In the genomic region with DNA sequence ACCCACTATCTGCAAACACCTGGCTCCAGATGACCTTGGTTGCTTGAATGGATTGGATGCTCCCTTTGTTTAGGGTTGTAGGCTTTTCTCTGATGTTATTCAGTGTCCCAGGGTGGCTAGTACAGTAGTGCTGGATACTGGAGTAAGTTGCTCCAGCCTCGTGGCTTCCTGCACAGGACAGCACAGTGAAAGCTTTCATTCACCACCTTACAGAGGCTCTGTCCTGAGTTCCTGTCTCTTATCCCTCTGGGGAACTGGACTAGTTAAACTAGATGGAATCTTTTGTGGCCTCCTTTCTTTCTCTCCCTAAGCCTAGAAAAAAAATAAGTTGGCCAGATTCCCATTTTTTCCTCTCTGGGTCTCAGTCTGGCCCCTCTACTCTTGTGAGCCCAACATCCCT, we compare ENCODE assay signal across 15 cellular contexts. TPM values are rescaled to one million over a fixed set of nuclear protein-coding genes. Genes with fewer than 3 reads are reported as not detected.
DNase-seq lines count a peak whose midpoint lies in the region; ATAC-seq and TF ChIP-seq lines count a peak whose summit lies in the region.
"Had no signal": no experiment of that assay in that cellular context is flagged by ENCODE, and none has a peak within 500 bp of the region (broad histone marks: within the 10 kb centered on the region; RNA-seq: fewer than 3 reads in every experiment).

No MANE protein-coding gene starts in this region.

- no peak overlapping the region for H3K4me2 ChIP-seq in H9 (ENCODE audit: insufficient read depth, insufficient read length, low read length)

- no peak overlapping the region for H3K56ac ChIP-seq in H9 (ENCODE audit: insufficient read length, low read depth, low read length)

- H3K79me2 ChIP-seq in H9 (ENCODE audit: insufficient read depth, low read length): no peaks in the 10 kb centered on the region

- H3K27ac ChIP-seq in H9 (ENCODE audit: insufficient read length, low read depth, low read length): no peak overlapping the region
- no peak overlapping the region for H3K27ac ChIP-seq in ascending aorta
- H3K27ac ChIP-seq: GM23248 had no signal

- no peak overlapping the region for H2AFZ ChIP-seq in H9 (ENCODE audit: low read length)
- H2AFZ ChIP-seq: GM23248 had no signal

- no peak overlapping the region for H2BK15ac ChIP-seq in H9 (ENCODE audit: low read depth, low read length)

- intact Hi-C loops in ascending aorta (cut with DNase I): no loop called here

- DNase-seq in COLO829 (ENCODE audit: low spot score) (peak; percentile 32), H9 (no peak), ascending aorta (ENCODE audit: low spot score in 2 of 2) (no peak)
- no peak for DNase-seq in effector memory CD8-positive, alpha-beta T cell
- DNase-seq in stimulated activated effector memory CD8-positive, alpha-beta T cell treated with anti-CD3 and anti-CD28 coated beads, Interleukin-12 subunit alpha, Interleukin-12 subunit beta, amount 100 ng/mL, for 72 hours (ENCODE audit: low spot score in 2 of 2): no peak
- DNase-seq: C1 segment of cervical spinal cord; CD8-positive, alpha-beta T cell; DMS 273 treated with DMSO at 0.1 percent for 48 hours; DMS79; EL; GDM1; GM23248 had no signal

- no peak for ATAC-seq in effector memory CD8-positive, alpha-beta T cell (replicated peaks)
- ATAC-seq in stimulated activated effector memory CD8-positive, alpha-beta T cell treated with anti-CD3 and anti-CD28 coated beads, Interleukin-12 subunit alpha, Interleukin-12 subunit beta, amount 100 ng/mL, for 72 hours: no peak
- no peak for ATAC-seq in HG03097 (IDR thresholded peaks at IDR 0.05; ENCODE audit: low FRiP score, unreplicated experiment)
- ATAC-seq: CD8-positive, alpha-beta T cell; GM12878 had no signal

- H4K8ac ChIP-seq in H9 (replicated peaks; ENCODE audit: insufficient read length, low read depth, low read length): no peak overlapping the region

- H4K5ac ChIP-seq in H9 (ENCODE audit: insufficient read length, low read depth, low read length): no peak overlapping the region

- H3K23ac ChIP-seq in H9 (ENCODE audit: insufficient read length, low read depth, low read length): no peak overlapping the region

- WGBS in H9 (ENCODE audit: extremely low coverage, insufficient read length, low lambda C conversion rate): no CpG with 5 or more reads among the region's 1 CpG

- H3K27ac Mint-ChIP-seq in H9: peak overlapping the region in 2 of 3 experiments; percentile 46 to 62; a peak in 2 of 7 replicates
- peak overlapping the region; percentile 38 to 52 for H3K27ac Mint-ChIP-seq in effector memory CD8-positive, alpha-beta T cell
- peak overlapping the region; percentile 77 for H3K27ac Mint-ChIP-seq in stimulated activated effector memory CD8-positive, alpha-beta T cell treated with anti-CD3 and anti-CD28 coated beads, Interleukin-12 subunit alpha, Interleukin-12 subunit beta, amount 100 ng/mL, for 72 hours
- H3K27ac Mint-ChIP-seq: CD8-positive, alpha-beta T cell had no signal

- H4K20me1 ChIP-seq in H9 (ENCODE audit: control insufficient read depth, insufficient read depth, insufficient read length): no peaks in the 10 kb centered on the region

- no peaks in the 10 kb centered on the region for H3K4me1 ChIP-seq in H9 (ENCODE audit: insufficient read depth, low read length)
- H3K4me1 ChIP-seq in ascending aorta: no peaks in the 10 kb centered on the region
- H3K4me1 ChIP-seq: HAP-1 had no signal

- no peak overlapping the region for H3K9ac ChIP-seq in H9 (ENCODE audit: extremely low read depth, insufficient read length, low read length)
- H3K9ac ChIP-seq: GM23248 had no signal

- no peak overlapping the region for H2BK20ac ChIP-seq in H9 (ENCODE audit: low read depth, low read length, poor library complexity, severe bottlenecking)

- no peak overlapping the region for H2BK12ac ChIP-seq in H9 (ENCODE audit: insufficient read length, low read depth, low read length)

- no peak overlapping the region for H2BK120ac ChIP-seq in H9 (ENCODE audit: low read depth, low read length, poor library complexity, severe bottlenecking)

- no peak overlapping the region for H3K4ac ChIP-seq in H9 (ENCODE audit: low read depth, low read length)

- H3K9me3 ChIP-seq in H9 (ENCODE audit: control insufficient read depth, low read depth, low read length) (no peaks in the 10 kb centered on the region), ascending aorta (no peaks in the 10 kb centered on the region)
- H3K9me3 ChIP-seq: HAP-1 had no signal

- H3K4me3 Mint-ChIP-seq in H9: no peak overlapping the region
- no peak overlapping the region for H3K4me3 Mint-ChIP-seq in effector memory CD8-positive, alpha-beta T cell
- no peak overlapping the region for H3K4me3 Mint-ChIP-seq in stimulated activated effector memory CD8-positive, alpha-beta T cell treated with anti-CD3 and anti-CD28 coated beads, Interleukin-12 subunit alpha, Interleukin-12 subunit beta, amount 100 ng/mL, for 72 hours
- H3K4me3 Mint-ChIP-seq: CD8-positive, alpha-beta T cell had no signal

- no peak overlapping the region for H2AK5ac ChIP-seq in H9 (ENCODE audit: insufficient read length, low read length)

- H3K23me2 ChIP-seq in H9 (ENCODE audit: insufficient read length, low read depth, low read length, poor library complexity, severe bottlenecking): no peaks in the 10 kb centered on the region

- no peaks in the 10 kb centered on the region for H3K9me3 Mint-ChIP-seq in H9
- no peaks in the 10 kb centered on the region for H3K9me3 Mint-ChIP-seq in effector memory CD8-positive, alpha-beta T cell
- H3K9me3 Mint-ChIP-seq in stimulated activated effector memory CD8-positive, alpha-beta T cell treated with anti-CD3 and anti-CD28 coated beads, Interleukin-12 subunit alpha, Interleukin-12 subunit beta, amount 100 ng/mL, for 72 hours: no peaks in the 10 kb centered on the region
- H3K9me3 Mint-ChIP-seq: CD8-positive, alpha-beta T cell had no signal

- no peak for TF ChIP-seq CTCF in H9 (conservative IDR thresholded peaks at IDR 0.05)
- TF ChIP-seq CTCF in ascending aorta (IDR thresholded peaks at IDR 0.05): no peak

- peaks cover 0 to 17% (median 4%) of the 10 kb centered on the region in 3 experiments; a peak in 3 of 7 replicates for H3K36me3 Mint-ChIP-seq in H9 (ENCODE audit: insufficient read depth in 1 of 3, low read depth in 3 of 3)
- H3K36me3 Mint-ChIP-seq in effector memory CD8-positive, alpha-beta T cell (ENCODE audit: insufficient read depth): peaks cover 44% of the 10 kb centered on the region
- H3K36me3 Mint-ChIP-seq in stimulated activated effector memory CD8-positive, alpha-beta T cell treated with anti-CD3 and anti-CD28 coated beads, Interleukin-12 subunit alpha, Interleukin-12 subunit beta, amount 100 ng/mL, for 72 hours: peaks cover 69% of the 10 kb centered on the region

- H3K27me3 Mint-ChIP-seq in H9 (ENCODE audit: low read depth): no peaks in the 10 kb centered on the region
- no peaks in the 10 kb centered on the region for H3K27me3 Mint-ChIP-seq in effector memory CD8-positive, alpha-beta T cell

- H2BK5ac ChIP-seq in H9 (ENCODE audit: insufficient read length, low read length): no peak overlapping the region

- no peaks in the 10 kb centered on the region for H3K79me1 ChIP-seq in H9 (ENCODE audit: insufficient read depth, low read depth, low read length, poor library complexity, severe bottlenecking)

- H3K36me3 ChIP-seq in ascending aorta: peaks cover 19 to 24% of the 10 kb centered on the region in 2 donors

- H3K4me1 Mint-ChIP-seq in H9: no peaks in the 10 kb centered on the region
- no peaks in the 10 kb centered on the region for H3K4me1 Mint-ChIP-seq in effector memory CD8-positive, alpha-beta T cell (ENCODE audit: low read depth in 2 of 2)
- no peaks in the 10 kb centered on the region for H3K4me1 Mint-ChIP-seq in stimulated activated effector memory CD8-positive, alpha-beta T cell treated with anti-CD3 and anti-CD28 coated beads, Interleukin-12 subunit alpha, Interleukin-12 subunit beta, amount 100 ng/mL, for 72 hours

- H3K27me3 ChIP-seq in H9 (ENCODE audit: insufficient read depth, low read length) (no peaks in the 10 kb centered on the region), ascending aorta (no peaks in the 10 kb centered on the region)

- H3T11ph ChIP-seq in H9 (ENCODE audit: low read length): no peak overlapping the region

- no peak overlapping the region for H3K14ac ChIP-seq in H9 (ENCODE audit: insufficient read depth, low read length)

- H4K91ac ChIP-seq in H9 (ENCODE audit: insufficient read length, low read depth, low read length): no peak overlapping the region

- no peak overlapping the region for H3K18ac ChIP-seq in H9 (ENCODE audit: insufficient read length, low read depth, low read length)

- no peak overlapping the region for H3K4me3 ChIP-seq in ascending aorta
- H3K4me3 ChIP-seq: GM12878, GM23248, HAP-1 had no signal

RNA-seq across cellular contexts. Expression of a gene that starts 42.6 kb away (rescaled TPM):
- total RNA-seq in H9 (2021) (35.7 and 36.4 TPM in 2 replicates), ascending aorta (not detected)

RNA-seq across cellular contexts. Expression of a gene that starts 46.4 kb away (rescaled TPM):
- total RNA-seq in H9 (2021) (115 and 116 TPM in 2 replicates), ascending aorta (92.7 TPM)

RNA-seq across cellular contexts. Expression of a gene that starts 46.5 kb away (rescaled TPM):
- total RNA-seq in H9 (2021): 22.5 and 24.3 TPM in 2 replicates
- total RNA-seq in ascending aorta: 36.3 TPM

Comparison
In these comparisons a context has a peak if more than half of its experiments do, and no peak if none do; other contexts are left out.
1. RNA of a gene that starts 42.6 kb away (total RNA-seq): 35.7 to 36.4 TPM in H9; not detected in ascending aorta (single experiment); every median in the first group is over 10 times any median in the second.
2. Peak in every context shown above with its lines, with median percentiles within 50 percentile points of each other: H3K27ac Mint-ChIP-seq.